ENCODE assay signal across 13 cellular contexts in the genomic region with DNA sequence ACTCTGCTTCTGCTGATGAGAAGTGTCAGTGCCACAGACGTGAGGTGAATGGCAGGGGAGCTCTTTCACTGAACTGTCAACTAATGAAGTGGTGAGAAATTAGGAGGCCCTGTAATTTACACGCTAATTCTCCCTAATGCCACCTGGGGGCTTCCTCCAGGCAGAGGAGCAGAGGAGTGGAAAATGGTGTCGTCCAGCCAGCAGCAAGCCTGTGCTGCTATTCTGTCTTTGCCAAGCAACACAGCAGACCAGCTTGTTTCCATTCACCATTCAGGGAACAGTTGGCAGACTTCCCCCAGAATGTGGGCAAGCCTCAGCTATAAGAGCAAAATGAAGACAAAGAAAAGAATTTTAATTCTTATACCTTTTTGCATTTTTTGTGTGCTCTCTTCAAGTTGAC.
DNase-seq lines count a peak whose midpoint lies in the region; FAIRE-seq lines count a peak whose summit lies in the region.
"Had no signal": no experiment of that assay in that cellular context is flagged by ENCODE, and none has a peak within 500 bp of the region (broad histone marks: within the 10 kb centered on the region; RNA-seq: fewer than 3 reads in every experiment).

No MANE protein-coding gene starts in this region.

- no peak for FAIRE-seq in frontal cortex (lab: Jason Lieb, UNC)

- DNase-seq in NCI-H2227 (lab: John Stamatoyannopoulos, UW; ENCODE audit: unreplicated experiment), result peak; percentile 13
- no peak for DNase-seq in NCI-H2227 treated with DMSO at 0.1 percent for 48 hours (lab: John Stamatoyannopoulos, UW)
- peak; percentile 21 for DNase-seq in RKO (ENCODE audit: low spot score)
- peak; percentile 14 to 16 for DNase-seq in frontal cortex (ENCODE audit: low spot score in 2 of 2)
- peak; percentile 47 for DNase-seq in retina
- DNase-seq in HK-2 (ENCODE audit: unreplicated experiment), result no peak
- no peak for DNase-seq in dermis blood vessel endothelial cell
- no peak for DNase-seq in NCI-H526 (lab: John Stamatoyannopoulos, UW)
- DNase-seq: activated CD4-positive, alpha-beta T cell treated with anti-CD3 and anti-CD28 coated beads for 4 hours; activated naive CD4-positive, alpha-beta T cell treated with anti-CD3 and anti-CD28 coated beads, Interleukin-2, amount 10 ng/mL, durations not matched to agents 7 days and 5 days; Peyer's patch; stimulated activated CD4-positive, alpha-beta T cell treated with anti-CD3 and anti-CD28 coated beads, Interleukin-12 subunit alpha, Interleukin-12 subunit beta, amount 100 ng/mL, for 4 hours; stimulated activated naive CD4-positive, alpha-beta T cell treated with Interleukin-2 at 50 U/mL for 16 hours had no signal

Comparison
In these comparisons a context has a peak if more than half of its experiments do, and no peak if none do; other contexts are left out.
1. DNase-seq: peak in NCI-H2227 (single experiment), RKO (single experiment), frontal cortex (2 of 2) and retina (single experiment); none in NCI-H2227 treated with DMSO at 0.1 percent for 48 hours (single experiment), HK-2 (single experiment), dermis blood vessel endothelial cell (single experiment) and NCI-H526 (0 of 2).